ENCODE assay signal across 19 cellular contexts in the genomic region with DNA sequence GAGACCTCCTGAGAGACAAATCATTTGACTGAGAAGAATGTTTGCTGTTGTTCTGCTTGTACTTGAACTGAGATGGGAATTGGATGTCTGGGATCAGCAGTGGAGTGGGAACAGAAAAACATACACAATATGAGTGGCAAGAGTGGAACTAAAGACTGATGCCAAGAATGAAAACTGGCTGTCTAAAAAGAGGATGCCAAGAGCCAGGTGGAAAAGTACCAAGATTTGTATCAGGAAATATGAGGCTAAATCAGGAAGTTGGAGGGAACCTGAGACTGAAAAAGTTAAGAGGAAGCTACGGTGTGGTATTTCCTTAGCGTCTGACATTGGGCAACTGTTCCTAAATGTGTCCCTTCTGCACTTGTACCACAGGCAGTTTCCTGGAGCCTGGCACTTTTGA.
"Had no signal": no experiment of that assay in that cellular context is flagged by ENCODE, and none has a peak within 500 bp of the region (broad histone marks: within the 10 kb centered on the region; RNA-seq: fewer than 3 reads in every experiment).

No MANE protein-coding gene starts in this region.

- H3K4me1 ChIP-seq: right atrium auricular region, thyroid gland, uterus had no signal

- H3K9me3 ChIP-seq: right atrium auricular region, sigmoid colon, suprapubic skin, thyroid gland, uterus had no signal

- H3K27ac ChIP-seq: coronary artery, right atrium auricular region, sigmoid colon, skin epidermis, suprapubic skin, thyroid gland, uterus had no signal

- DNase-seq: effector CD4-positive, alpha-beta T cell; endodermal cell; foreskin melanocyte; head of caudate nucleus; hippocampal formation; mammary epithelial cell; mucosa of descending colon; natural killer cell; posterior cingulate gyrus; sigmoid colon; stimulated activated CD4-positive, alpha-beta T cell treated with anti-CD3 and anti-CD28 coated beads, Interleukin-12 subunit alpha, Interleukin-12 subunit beta, amount 100 ng/mL, for 4 hours; stimulated activated naive CD4-positive, alpha-beta T cell treated with Interleukin-2 at 50 U/mL for 16 hours; thyroid gland; uterus had no signal

- H3K4me3 ChIP-seq: coronary artery, mucosa of descending colon, right atrium auricular region, sigmoid colon, skin epidermis, suprapubic skin, thyroid gland, uterus had no signal

- H3K27me3 ChIP-seq: right atrium auricular region, sigmoid colon, suprapubic skin, thyroid gland, uterus had no signal

- ATAC-seq: left lobe of liver, mucosa of descending colon, natural killer cell had no signal

- H3K36me3 ChIP-seq: right atrium auricular region, sigmoid colon, suprapubic skin, thyroid gland, uterus had no signal
